In the genomic region with DNA sequence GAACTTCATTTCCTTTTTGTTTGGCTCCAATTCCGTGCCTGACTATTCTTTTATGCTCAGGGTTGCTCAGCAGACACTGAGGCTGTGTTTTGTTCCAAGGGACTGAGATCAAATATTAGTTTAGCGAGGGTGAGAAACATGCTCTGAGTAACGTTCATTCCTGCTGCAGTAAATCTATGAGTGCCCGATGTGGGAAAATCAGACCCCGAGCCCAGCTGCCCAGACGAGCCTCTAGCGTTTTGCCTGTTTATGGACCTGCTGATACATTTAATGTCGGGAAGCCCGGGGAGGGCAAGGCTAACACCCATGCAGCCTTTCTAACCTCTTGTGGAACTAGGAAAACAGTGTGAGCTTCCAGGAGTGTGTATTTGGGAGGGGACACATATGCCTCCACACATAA, we compare ENCODE assay signal across 11 cellular contexts.
A peak's percentile ranks its signal among the peaks of the same experiment; 100 is the strongest.
DNase-seq lines count a peak whose midpoint lies in the region; ATAC-seq, FAIRE-seq and TF ChIP-seq lines count a peak whose summit lies in the region.
"Had no signal": no experiment of that assay in that cellular context is flagged by ENCODE, and none has a peak within 500 bp of the region (broad histone marks: within the 10 kb centered on the region; RNA-seq: fewer than 3 reads in every experiment).

No MANE protein-coding gene starts in this region.

- WGBS in tibial nerve, 2 donors = 19 to 43% methylated on average over 9 of the region's 9 CpGs

- H3K36me3 ChIP-seq in tibial nerve = no peaks in the 10 kb centered on the region
- H3K36me3 ChIP-seq: neutrophil had no signal

- peak overlapping the region; percentile 81 to 94 (median 88) for H3K4me3 Mint-ChIP-seq in naive B cell
- H3K4me3 Mint-ChIP-seq in activated T-helper 1 cell treated with anti-CD3 and anti-CD28 coated beads, Interleukin-12 subunit alpha, Interleukin-12 subunit beta, Interleukin-2, Interleukin-4 antibody, amounts not matched to agents 30 ng/mL and 10 ng/mL and 1 ng/mL, durations not matched to agents 14 hours and 24 hours and 36 hours = no peak overlapping the region
- H3K4me3 Mint-ChIP-seq: brain had no signal

- TF ChIP-seq EP300 in tibial nerve (IDR thresholded peaks at IDR 0.05) = no peak

- no peak for TF ChIP-seq POLR2A in tibial nerve (IDR thresholded peaks at IDR 0.05)
- TF ChIP-seq POLR2A in GM12891 (IDR thresholded peaks at IDR 0.05; ENCODE audit: low read depth, low read length) = no peak

- H3K9me3 Mint-ChIP-seq in naive B cell = no peaks in the 10 kb centered on the region
- H3K9me3 Mint-ChIP-seq in activated T-helper 1 cell treated with anti-CD3 and anti-CD28 coated beads, Interleukin-12 subunit alpha, Interleukin-12 subunit beta, Interleukin-2, Interleukin-4 antibody, amounts not matched to agents 30 ng/mL and 10 ng/mL and 1 ng/mL, durations not matched to agents 14 hours and 24 hours and 36 hours = no peaks in the 10 kb centered on the region

- peak overlapping the region; percentile 51 for H3K4me3 ChIP-seq in coronary artery
- H3K4me3 ChIP-seq in tibial nerve = peak overlapping the region in 2 of 4 donors; percentile 19 to 44

- TF ChIP-seq CTCF in coronary artery (IDR thresholded peaks at IDR 0.05) = no peak
- TF ChIP-seq CTCF in tibial nerve (IDR thresholded peaks at IDR 0.05) = no peak

- H3K27me3 Mint-ChIP-seq in naive B cell = no peaks in the 10 kb centered on the region
- peaks cover 18% of the 10 kb centered on the region for H3K27me3 Mint-ChIP-seq in activated T-helper 1 cell treated with anti-CD3 and anti-CD28 coated beads, Interleukin-12 subunit alpha, Interleukin-12 subunit beta, Interleukin-2, Interleukin-4 antibody, amounts not matched to agents 30 ng/mL and 10 ng/mL and 1 ng/mL, durations not matched to agents 14 hours and 24 hours and 36 hours (ENCODE audit: insufficient read depth)
- H3K27me3 Mint-ChIP-seq: brain had no signal

- peaks cover 5 to 15% (median 11%) of the 10 kb centered on the region in 3 donors for H3K4me1 Mint-ChIP-seq in naive B cell
- H3K4me1 Mint-ChIP-seq in activated T-helper 1 cell treated with anti-CD3 and anti-CD28 coated beads, Interleukin-12 subunit alpha, Interleukin-12 subunit beta, Interleukin-2, Interleukin-4 antibody, amounts not matched to agents 30 ng/mL and 10 ng/mL and 1 ng/mL, durations not matched to agents 14 hours and 24 hours and 36 hours (ENCODE audit: low read depth) = no peaks in the 10 kb centered on the region

- H3K27ac ChIP-seq in coronary artery (no peak overlapping the region), tibial nerve (peak overlapping the region; percentile 29 to 73 (median 37))
- H3K27ac ChIP-seq: neutrophil had no signal

- no peaks in the 10 kb centered on the region for H3K9me3 ChIP-seq in tibial nerve
- H3K9me3 ChIP-seq: neutrophil had no signal

- no peaks in the 10 kb centered on the region for H3K36me3 Mint-ChIP-seq in naive B cell
- no peaks in the 10 kb centered on the region for H3K36me3 Mint-ChIP-seq in activated T-helper 1 cell treated with anti-CD3 and anti-CD28 coated beads, Interleukin-12 subunit alpha, Interleukin-12 subunit beta, Interleukin-2, Interleukin-4 antibody, amounts not matched to agents 30 ng/mL and 10 ng/mL and 1 ng/mL, durations not matched to agents 14 hours and 24 hours and 36 hours (ENCODE audit: low read depth)
- H3K36me3 Mint-ChIP-seq: brain had no signal

- H3K27ac Mint-ChIP-seq in naive B cell = peak overlapping the region in 5 of 6 donors; percentile 70 to 93 (median 92)
- H3K27ac Mint-ChIP-seq in activated T-helper 1 cell treated with anti-CD3 and anti-CD28 coated beads, Interleukin-12 subunit alpha, Interleukin-12 subunit beta, Interleukin-2, Interleukin-4 antibody, amounts not matched to agents 30 ng/mL and 10 ng/mL and 1 ng/mL, durations not matched to agents 14 hours and 24 hours and 36 hours = no peak overlapping the region

- peaks cover 0 to 26% (median 12%) of the 10 kb centered on the region in 4 donors for H3K4me1 ChIP-seq in tibial nerve

- ATAC-seq in Right ventricle myocardium superior (ENCODE audit: poor library complexity) = peak; percentile 7
- ATAC-seq in naive B cell (ENCODE audit: low read depth in 2 of 2) = no peak
- no peak for ATAC-seq in HG03095 (IDR thresholded peaks at IDR 0.05; ENCODE audit: unreplicated experiment)

- no peaks in the 10 kb centered on the region for H3K27me3 ChIP-seq in tibial nerve

- no peak for FAIRE-seq in GM12891 (lab: Jason Lieb, UNC)

- no peak for DNase-seq in Right ventricle myocardium superior
- DNase-seq in cardiac septum (ENCODE audit: low spot score) = no peak
- DNase-seq in coronary artery (ENCODE audit: low spot score) = no peak
- no peak for DNase-seq in naive B cell
- no peak for DNase-seq in tibial nerve (ENCODE audit: low spot score in 2 of 2)
- DNase-seq in GM12891 (ENCODE audit: insufficient read length, low spot score) = no peak
- DNase-seq in activated T-helper 1 cell treated with anti-CD3 and anti-CD28 coated beads, Interleukin-12 subunit alpha, Interleukin-12 subunit beta, Interleukin-2, Interleukin-4 antibody, amounts not matched to agents 30 ng/mL and 10 ng/mL and 1 ng/mL, durations not matched to agents 14 hours and 24 hours and 36 hours (ENCODE audit: low spot score) = no peak
- DNase-seq: trophoblast cell had no signal

- intact Hi-C loops in Right ventricle myocardium superior (cut with DNase I) = loop anchor here (10.0 kb wide), 1 partner anchor 482 kb away; no protein-coding TSS in a partner anchor
- intact Hi-C loops in cardiac septum (cut with DNase I) = no loop called here
- intact Hi-C loops in activated T-helper 1 cell treated with anti-CD3 and anti-CD28 coated beads, Interleukin-12 subunit alpha, Interleukin-12 subunit beta, Interleukin-2, Interleukin-4 antibody, amounts not matched to agents 30 ng/mL and 10 ng/mL and 1 ng/mL, durations not matched to agents 14 hours and 24 hours and 36 hours (cut with micrococcal nuclease) = no loop called here

TF ChIP-seq in GM12891, 5 proteins besides CTCF, POLR2A, EP300 and RAD21:
- TF ChIP-seq PAX5 (IDR thresholded peaks at IDR 0.05; ENCODE audit: insufficient read depth, low read length, severe bottlenecking) (no peak), TAF1 (IDR thresholded peaks at IDR 0.05; ENCODE audit: low read depth, low read length) (no peak), POLR2AphosphoS5 (IDR thresholded peaks at IDR 0.05; ENCODE audit: low read depth, low read length) (no peak), SPI1 (IDR thresholded peaks at IDR 0.05; ENCODE audit: low read depth, low read length) (no peak), POU2F2 (IDR thresholded peaks at IDR 0.05; ENCODE audit: low read depth, low read length) (no peak)

Comparison
In these comparisons a context has a peak if more than half of its experiments do, and no peak if none do; other contexts are left out.
1. H3K27ac ChIP-seq: peak in tibial nerve (4 of 4); none in coronary artery (0 of 2).